Comparison of ENCODE assay signal across 1 cellular context in the genomic region with DNA sequence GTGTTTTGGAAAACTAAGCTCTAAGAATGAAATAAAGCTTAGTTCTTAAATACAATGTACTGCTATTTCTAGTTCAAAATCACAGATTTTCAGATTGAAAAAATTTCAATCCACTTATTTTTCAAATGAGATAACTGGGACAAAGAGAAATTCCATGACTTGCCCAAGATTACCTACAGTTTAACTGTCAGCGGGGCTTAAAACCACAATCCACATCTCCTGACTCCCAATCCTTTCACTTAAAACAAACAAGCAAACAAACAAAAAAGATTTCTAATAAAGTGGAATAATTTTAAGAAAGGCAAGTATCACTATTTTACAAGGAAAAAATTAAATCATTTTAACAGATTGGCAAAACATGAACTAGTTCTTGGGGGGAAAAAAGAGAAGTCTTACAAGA.
TF ChIP-seq lines count a peak whose summit lies in the region.

No MANE protein-coding gene starts in this region.

TF ChIP-seq in GM12878, 131 proteins besides CTCF, POLR2A, EP300 and RAD21:
- no peak for TF ChIP-seq SIX5 (IDR thresholded peaks at IDR 0.05; ENCODE audit: low read depth, low read length, severe bottlenecking)
- no peak for TF ChIP-seq SIN3A (IDR thresholded peaks at IDR 0.05; ENCODE audit: low read depth, low read length)
- TF ChIP-seq FOXM1 (IDR thresholded peaks at IDR 0.05; ENCODE audit: low read depth, low read length): no peak
- TF ChIP-seq, protein P1, sequence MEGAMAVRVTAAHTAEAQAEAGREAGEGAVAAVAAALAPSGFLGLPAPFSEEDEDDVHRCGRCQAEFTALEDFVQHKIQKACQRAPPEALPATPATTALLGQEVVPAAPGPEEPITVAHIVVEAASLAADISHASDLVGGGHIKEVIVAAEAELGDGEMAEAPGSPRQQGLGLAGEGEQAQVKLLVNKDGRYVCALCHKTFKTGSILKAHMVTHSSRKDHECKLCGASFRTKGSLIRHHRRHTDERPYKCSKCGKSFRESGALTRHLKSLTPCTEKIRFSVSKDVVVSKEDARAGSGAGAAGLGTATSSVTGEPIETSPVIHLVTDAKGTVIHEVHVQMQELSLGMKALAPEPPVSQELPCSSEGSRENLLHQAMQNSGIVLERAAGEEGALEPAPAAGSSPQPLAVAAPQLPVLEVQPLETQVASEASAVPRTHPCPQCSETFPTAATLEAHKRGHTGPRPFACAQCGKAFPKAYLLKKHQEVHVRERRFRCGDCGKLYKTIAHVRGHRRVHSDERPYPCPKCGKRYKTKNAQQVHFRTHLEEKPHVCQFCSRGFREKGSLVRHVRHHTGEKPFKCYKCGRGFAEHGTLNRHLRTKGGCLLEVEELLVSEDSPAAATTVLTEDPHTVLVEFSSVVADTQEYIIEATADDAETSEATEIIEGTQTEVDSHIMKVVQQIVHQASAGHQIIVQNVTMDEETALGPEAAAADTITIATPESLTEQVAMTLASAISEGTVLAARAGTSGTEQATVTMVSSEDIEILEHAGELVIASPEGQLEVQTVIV (IDR thresholded peaks at IDR 0.05; ENCODE audit: borderline replicate concordance, partially characterized antibody): no peak
- TF ChIP-seq SPI1 (IDR thresholded peaks at IDR 0.05; ENCODE audit: borderline replicate concordance, insufficient read depth, low read depth, low read length): no peak
- TF ChIP-seq POU2F2 (IDR thresholded peaks at IDR 0.05; ENCODE audit: borderline replicate concordance, low read depth, low read length): no peak
- TF ChIP-seq, protein P2, sequence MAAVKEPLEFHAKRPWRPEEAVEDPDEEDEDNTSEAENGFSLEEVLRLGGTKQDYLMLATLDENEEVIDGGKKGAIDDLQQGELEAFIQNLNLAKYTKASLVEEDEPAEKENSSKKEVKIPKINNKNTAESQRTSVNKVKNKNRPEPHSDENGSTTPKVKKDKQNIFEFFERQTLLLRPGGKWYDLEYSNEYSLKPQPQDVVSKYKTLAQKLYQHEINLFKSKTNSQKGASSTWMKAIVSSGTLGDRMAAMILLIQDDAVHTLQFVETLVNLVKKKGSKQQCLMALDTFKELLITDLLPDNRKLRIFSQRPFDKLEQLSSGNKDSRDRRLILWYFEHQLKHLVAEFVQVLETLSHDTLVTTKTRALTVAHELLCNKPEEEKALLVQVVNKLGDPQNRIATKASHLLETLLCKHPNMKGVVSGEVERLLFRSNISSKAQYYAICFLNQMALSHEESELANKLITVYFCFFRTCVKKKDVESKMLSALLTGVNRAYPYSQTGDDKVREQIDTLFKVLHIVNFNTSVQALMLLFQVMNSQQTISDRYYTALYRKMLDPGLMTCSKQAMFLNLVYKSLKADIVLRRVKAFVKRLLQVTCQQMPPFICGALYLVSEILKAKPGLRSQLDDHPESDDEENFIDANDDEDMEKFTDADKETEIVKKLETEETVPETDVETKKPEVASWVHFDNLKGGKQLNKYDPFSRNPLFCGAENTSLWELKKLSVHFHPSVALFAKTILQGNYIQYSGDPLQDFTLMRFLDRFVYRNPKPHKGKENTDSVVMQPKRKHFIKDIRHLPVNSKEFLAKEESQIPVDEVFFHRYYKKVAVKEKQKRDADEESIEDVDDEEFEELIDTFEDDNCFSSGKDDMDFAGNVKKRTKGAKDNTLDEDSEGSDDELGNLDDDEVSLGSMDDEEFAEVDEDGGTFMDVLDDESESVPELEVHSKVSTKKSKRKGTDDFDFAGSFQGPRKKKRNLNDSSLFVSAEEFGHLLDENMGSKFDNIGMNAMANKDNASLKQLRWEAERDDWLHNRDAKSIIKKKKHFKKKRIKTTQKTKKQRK (IDR thresholded peaks at IDR 0.05; ENCODE audit: low read depth, low read length): no peak
- TF ChIP-seq, protein P3, sequence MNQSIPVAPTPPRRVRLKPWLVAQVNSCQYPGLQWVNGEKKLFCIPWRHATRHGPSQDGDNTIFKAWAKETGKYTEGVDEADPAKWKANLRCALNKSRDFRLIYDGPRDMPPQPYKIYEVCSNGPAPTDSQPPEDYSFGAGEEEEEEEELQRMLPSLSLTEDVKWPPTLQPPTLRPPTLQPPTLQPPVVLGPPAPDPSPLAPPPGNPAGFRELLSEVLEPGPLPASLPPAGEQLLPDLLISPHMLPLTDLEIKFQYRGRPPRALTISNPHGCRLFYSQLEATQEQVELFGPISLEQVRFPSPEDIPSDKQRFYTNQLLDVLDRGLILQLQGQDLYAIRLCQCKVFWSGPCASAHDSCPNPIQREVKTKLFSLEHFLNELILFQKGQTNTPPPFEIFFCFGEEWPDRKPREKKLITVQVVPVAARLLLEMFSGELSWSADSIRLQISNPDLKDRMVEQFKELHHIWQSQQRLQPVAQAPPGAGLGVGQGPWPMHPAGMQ (IDR thresholded peaks at IDR 0.05; ENCODE audit: borderline replicate concordance): no peak
- TF ChIP-seq HDAC6 (IDR thresholded peaks at IDR 0.05; ENCODE audit: unreplicated experiment): no peak
- no peak for TF ChIP-seq CBX3 (IDR thresholded peaks at IDR 0.05; ENCODE audit: borderline replicate concordance, low read depth)
